8 cellular contexts compared by ENCODE assay signal in the genomic region with DNA sequence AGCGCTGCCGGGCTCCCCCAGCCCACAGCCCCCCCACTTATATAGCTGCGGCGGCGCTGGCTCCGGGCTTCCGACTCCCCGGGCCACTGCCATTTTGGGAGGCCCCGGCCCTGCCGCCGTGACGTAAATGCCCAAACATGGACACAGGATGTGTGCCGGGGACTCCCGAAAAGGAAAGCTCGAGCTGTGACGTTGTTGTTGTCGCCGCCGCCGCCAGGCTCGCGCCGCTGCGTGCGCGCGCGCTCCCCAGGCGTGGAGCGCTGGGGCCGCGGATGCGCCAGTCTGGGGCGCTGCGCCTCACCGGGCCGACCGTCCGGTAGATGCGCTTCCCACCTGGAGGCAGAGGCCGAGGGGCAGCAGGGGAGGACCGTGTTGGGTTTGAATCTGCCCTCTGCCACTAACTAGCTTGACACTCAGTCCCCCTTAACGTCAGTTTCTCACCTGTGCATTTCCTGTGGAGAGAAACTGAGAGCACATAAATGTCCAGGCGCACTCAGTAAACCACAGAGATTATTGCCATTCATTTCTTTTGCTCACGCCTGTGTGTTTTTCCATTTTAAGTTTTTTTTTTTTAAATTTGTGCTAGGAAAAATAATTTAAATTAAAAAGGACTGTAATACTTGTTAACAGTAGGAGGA. TPM values are rescaled to one million over a fixed set of nuclear protein-coding genes. Genes with fewer than 3 reads are reported as not detected.
DNase-seq lines count a peak whose midpoint lies in the region; ATAC-seq and TF ChIP-seq lines count a peak whose summit lies in the region.

EGR4 (minus strand) TSS at position 15 of the 638 bp plus-strand sequence. CDS start 231 bp downstream, outside the sequence.

- H2AFZ ChIP-seq in OCI-LY3 (ENCODE audit: low read depth, low read length) = peak within 1 kb of the TSS; percentile 90

- H3K36me3 ChIP-seq in HUES6 (ENCODE audit: control insufficient read depth, insufficient read depth, low read length) = no peaks in the 10 kb centered on the region
- H3K36me3 ChIP-seq in OCI-LY3 (replicated peaks; ENCODE audit: low read depth, low read length) = no peaks in the 10 kb centered on the region
- no peaks in the 10 kb centered on the region for H3K36me3 ChIP-seq in esophagus (ENCODE audit: control insufficient read depth in 2 of 2, insufficient read depth in 2 of 2, low read length in 1 of 2)

- TF ChIP-seq CTCF in OCI-LY3 (IDR thresholded peaks at IDR 0.05; ENCODE audit: low read depth, low read length) = peak; percentile 21; the same call in 1 of the 2 replicates

- no peaks in the 10 kb centered on the region for H3K79me2 ChIP-seq in OCI-LY3 (ENCODE audit: low read length)

- H3K27ac Mint-ChIP-seq in natural killer cell treated with Interleukin-12 subunit alpha and Interleukin-12 subunit beta and Interleukin-15 and Interleukin-18, amount 100 ng/mL, for 72 hours = no peak within 1 kb of the TSS

- H3K4me3 ChIP-seq in HUES6 (ENCODE audit: low read depth, low read length) (peak within 1 kb of the TSS; percentile 79), OCI-LY3 (ENCODE audit: low read length) (peak within 1 kb of the TSS; percentile 84), esophagus (ENCODE audit: low read depth in 1 of 2, low read length in 2 of 2) (peak within 1 kb of the TSS; percentile 40 to 55)

- H3K4me1 Mint-ChIP-seq in natural killer cell treated with Interleukin-12 subunit alpha and Interleukin-12 subunit beta and Interleukin-15 and Interleukin-18, amount 100 ng/mL, for 72 hours (ENCODE audit: low read depth in 2 of 2) = peaks cover 6 to 12% of the 10 kb centered on the region in 2 donors

- H3K9me3 ChIP-seq in HUES6 (ENCODE audit: control insufficient read depth, insufficient read depth, low read depth, low read length) (no peaks in the 10 kb centered on the region), OCI-LY3 (ENCODE audit: insufficient read depth, low read length) (no peaks in the 10 kb centered on the region), esophagus (ENCODE audit: control insufficient read depth in 2 of 2, insufficient read depth in 1 of 2, low read depth in 1 of 2, low read length in 1 of 2) (peaks cover 0 to 7% of the 10 kb centered on the region in 2 donors)

- peak; percentile 83 for ATAC-seq in GM21528 (IDR thresholded peaks at IDR 0.05; ENCODE audit: low FRiP score, unreplicated experiment)
- ATAC-seq in natural killer cell treated with Interleukin-12 subunit alpha and Interleukin-12 subunit beta and Interleukin-15 and Interleukin-18, amount 100 ng/mL, for 72 hours = peak; percentile 95 to 96
- peak; percentile 95 for ATAC-seq in stimulated activated naive CD8-positive, alpha-beta T cell treated with anti-CD3 and anti-CD28 coated beads, Interleukin-15, Interleukin-2, amounts not matched to agents 100 U/mL and 50 U/mL, for 24 hours

- H3K4me1 ChIP-seq in HUES6 (ENCODE audit: control insufficient read depth, insufficient read depth, low read length) (peaks cover 8% of the 10 kb centered on the region), OCI-LY3 (ENCODE audit: low read length) (no peaks in the 10 kb centered on the region), esophagus (ENCODE audit: control insufficient read depth in 2 of 2, insufficient read depth in 2 of 2, low read length in 1 of 2) (peaks cover 11 to 21% of the 10 kb centered on the region in 2 donors)

- no peaks in the 10 kb centered on the region for H4K20me1 ChIP-seq in OCI-LY3 (ENCODE audit: insufficient read depth, low read length)

- in situ Hi-C loops in Caki2 (cut with HindIII; ENCODE audit: low pct_unique_long_range_greater_than_20kb, low sequenced_read_pairs) = no loop called here

- DNase-seq in Caki2 (ENCODE audit: low read depth) = peak; percentile 44
- peak; percentile 89 for DNase-seq in activated T-cell treated with anti-CD3 and anti-CD28 coated beads, Interleukin-2, amount 50 U/mL, for 1 hour
- peak; percentile 93 for DNase-seq in natural killer cell treated with Interleukin-12 subunit alpha and Interleukin-12 subunit beta and Interleukin-15 and Interleukin-18, amount 100 ng/mL, for 72 hours (ENCODE audit: low spot score)
- DNase-seq in stimulated activated naive CD8-positive, alpha-beta T cell treated with anti-CD3 and anti-CD28 coated beads, Interleukin-15, Interleukin-2, amounts not matched to agents 100 U/mL and 50 U/mL, for 24 hours = peak; percentile 90

- peaks cover 35 to 64% of the 10 kb centered on the region in 2 donors for H3K27me3 Mint-ChIP-seq in natural killer cell treated with Interleukin-12 subunit alpha and Interleukin-12 subunit beta and Interleukin-15 and Interleukin-18, amount 100 ng/mL, for 72 hours

- no peak within 1 kb of the TSS for H3K27ac ChIP-seq in HUES6 (ENCODE audit: low read depth, low read length)
- H3K27ac ChIP-seq in OCI-LY3 (ENCODE audit: low read length) = no peak within 1 kb of the TSS
- no peak within 1 kb of the TSS for H3K27ac ChIP-seq in esophagus (ENCODE audit: low read depth in 2 of 2, low read length in 1 of 2)

- H3K27me3 ChIP-seq in HUES6 (ENCODE audit: control insufficient read depth, insufficient read depth, low read length) = peaks cover 94% of the 10 kb centered on the region
- peaks cover 40% of the 10 kb centered on the region for H3K27me3 ChIP-seq in OCI-LY3 (ENCODE audit: low read depth, low read length)
- H3K27me3 ChIP-seq in esophagus (ENCODE audit: control insufficient read depth in 1 of 2, insufficient read depth in 2 of 2, low read length in 2 of 2) = peaks cover 4 to 19% of the 10 kb centered on the region in 2 donors

- WGBS in esophagus, 2 donors = 1 to 2% methylated on average over 42 to 45 of the region's 45 CpGs

- H3K9ac ChIP-seq in HUES6 (ENCODE audit: low read length) = no peak within 1 kb of the TSS
- peak within 1 kb of the TSS; percentile 68 for H3K9ac ChIP-seq in OCI-LY3 (ENCODE audit: low read length)

- H3K4me2 ChIP-seq in OCI-LY3 (ENCODE audit: low read length) = peak within 1 kb of the TSS; percentile 77

- H3K9me3 Mint-ChIP-seq in natural killer cell treated with Interleukin-12 subunit alpha and Interleukin-12 subunit beta and Interleukin-15 and Interleukin-18, amount 100 ng/mL, for 72 hours = no peaks in the 10 kb centered on the region

- no peaks in the 10 kb centered on the region for H3K36me3 Mint-ChIP-seq in natural killer cell treated with Interleukin-12 subunit alpha and Interleukin-12 subunit beta and Interleukin-15 and Interleukin-18, amount 100 ng/mL, for 72 hours

- H3K4me3 Mint-ChIP-seq in natural killer cell treated with Interleukin-12 subunit alpha and Interleukin-12 subunit beta and Interleukin-15 and Interleukin-18, amount 100 ng/mL, for 72 hours = peak within 1 kb of the TSS; percentile 60

RNA-seq across cellular contexts. Expression of gene EGR4, which starts in this region (rescaled TPM):
- total RNA-seq in Caki2 (2014; rRNA removed; shearing (Covaris generic); ENCODE audit: low replicate concordance) = not detected in 2 replicates
- not detected for polyA plus RNA-seq in esophagus
- total RNA-seq in natural killer cell treated with Interleukin-12 subunit alpha and Interleukin-12 subunit beta and Interleukin-15 and Interleukin-18, amount 100 ng/mL, for 72 hours = not detected

Comparison
In these comparisons a context has a peak if more than half of its experiments do, and no peak if none do; other contexts are left out.
1. Peak in DNase-seq in Caki2; RNA of the gene not detected or under 1 TPM.
2. Peak in DNase-seq and ATAC-seq in natural killer cell treated with Interleukin-12 subunit alpha and Interleukin-12 subunit beta and Interleukin-15 and Interleukin-18, amount 100 ng/mL, for 72 hours; RNA of the gene not detected or under 1 TPM.